ENCODE assay signal across 1 cellular context in genomic region chr20:62439218-62439617, GRCh38.
TF ChIP-seq lines count a peak whose summit lies in the region.

No MANE protein-coding gene starts in this region.

TF ChIP-seq in IMR-90, 13 proteins besides CTCF, POLR2A, EP300 and RAD21:
- TF ChIP-seq BHLHE40 (IDR thresholded peaks at IDR 0.05; ENCODE audit: low read depth, low read length) (no peak), NFE2L2 (IDR thresholded peaks at IDR 0.05; ENCODE audit: low read depth, low read length) (no peak), MAFK (IDR thresholded peaks at IDR 0.05; ENCODE audit: low read depth, low read length) (no peak), RCOR1 (IDR thresholded peaks at IDR 0.05; ENCODE audit: insufficient replicate concordance, low read length) (no peak), RFX5 (IDR thresholded peaks at IDR 0.05; ENCODE audit: low read depth, low read length) (no peak)
